1 cellular context compared by ENCODE assay signal in the genomic region with DNA sequence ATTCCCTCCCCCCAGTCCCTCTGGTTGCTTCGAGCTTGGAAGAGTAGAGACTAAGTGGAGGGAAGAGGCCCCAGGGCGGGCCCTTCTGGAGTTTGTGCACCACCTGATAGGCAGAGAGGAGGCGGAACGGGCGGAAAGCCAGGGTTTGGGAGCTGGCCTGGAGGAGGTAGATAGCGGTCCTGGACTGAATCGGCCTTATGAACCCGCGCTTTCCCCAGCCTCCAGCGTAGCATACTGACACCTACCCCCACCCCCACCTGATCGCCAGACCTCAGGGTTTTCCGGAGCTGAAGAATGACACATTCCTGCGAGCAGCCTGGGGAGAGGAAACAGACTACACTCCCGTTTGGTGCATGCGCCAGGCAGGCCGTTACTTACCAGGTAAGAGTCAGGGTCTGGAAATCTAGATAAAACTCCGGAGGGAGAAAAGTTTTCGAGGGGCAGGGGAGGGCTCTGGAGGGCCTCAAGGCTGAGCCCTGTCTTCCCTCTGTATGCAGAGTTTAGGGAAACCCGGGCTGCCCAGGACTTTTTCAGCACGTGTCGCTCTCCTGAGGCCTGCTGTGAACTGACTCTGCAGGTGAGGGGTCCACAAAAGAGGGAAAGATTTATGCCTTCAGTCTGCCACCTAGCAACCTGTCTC.
TF ChIP-seq lines count a peak whose summit lies in the region.

No MANE protein-coding gene starts in this region.

TF ChIP-seq in HepG2, 621 proteins besides CTCF, POLR2A, EP300 and RAD21 (continues in another document):
- TF ChIP-seq, protein P1, sequence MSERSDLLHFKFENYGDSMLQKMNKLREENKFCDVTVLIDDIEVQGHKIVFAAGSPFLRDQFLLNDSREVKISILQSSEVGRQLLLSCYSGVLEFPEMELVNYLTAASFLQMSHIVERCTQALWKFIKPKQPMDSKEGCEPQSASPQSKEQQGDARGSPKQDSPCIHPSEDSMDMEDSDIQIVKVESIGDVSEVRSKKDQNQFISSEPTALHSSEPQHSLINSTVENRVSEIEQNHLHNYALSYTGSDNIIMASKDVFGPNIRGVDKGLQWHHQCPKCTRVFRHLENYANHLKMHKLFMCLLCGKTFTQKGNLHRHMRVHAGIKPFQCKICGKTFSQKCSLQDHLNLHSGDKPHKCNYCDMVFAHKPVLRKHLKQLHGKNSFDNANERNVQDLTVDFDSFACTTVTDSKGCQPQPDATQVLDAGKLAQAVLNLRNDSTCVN (CRISPR knock-in tag; IDR thresholded peaks at IDR 0.05; ENCODE audit: borderline replicate concordance), result 0 out of 2 replicates have a peak, but pooled peaks have one; percentile 23
- TF ChIP-seq ZSCAN29 (CRISPR knock-in tag; conservative IDR thresholded peaks at IDR 0.05) (no peak), ZNF709 (CRISPR knock-in tag; IDR thresholded peaks at IDR 0.05) (no peak), CEBPG (CRISPR knock-in tag; IDR thresholded peaks at IDR 0.05) (no peak), MTA3 (CRISPR knock-in tag; IDR thresholded peaks at IDR 0.05) (no peak), ZNF703 (CRISPR knock-in tag; IDR thresholded peaks at IDR 0.05; ENCODE audit: borderline replicate concordance) (no peak), MED1 (CRISPR knock-in tag; IDR thresholded peaks at IDR 0.05) (no peak), ZNF256 (CRISPR knock-in tag; conservative IDR thresholded peaks at IDR 0.05) (no peak), SNRNP70 (IDR thresholded peaks at IDR 0.05; ENCODE audit: low read depth, low read length) (no peak), NR3C1 (CRISPR knock-in tag; IDR thresholded peaks at IDR 0.05) (no peak), KDM6A (CRISPR knock-in tag; IDR thresholded peaks at IDR 0.05; ENCODE audit: low read depth) (0 out of 2 replicates have a peak, but pooled peaks have one; percentile 13), ZNF737 (CRISPR knock-in tag; IDR thresholded peaks at IDR 0.05; ENCODE audit: borderline replicate concordance) (no peak), ZNF598 (CRISPR knock-in tag; IDR thresholded peaks at IDR 0.05; ENCODE audit: borderline replicate concordance) (no peak), NR2C2 (CRISPR knock-in tag; IDR thresholded peaks at IDR 0.05; ENCODE audit: borderline replicate concordance) (no peak), ZNF331 (CRISPR knock-in tag; IDR thresholded peaks at IDR 0.05) (0 out of 2 replicates have a peak, but pooled peaks have one; percentile 35), POLR2G (IDR thresholded peaks at IDR 0.05; ENCODE audit: low read depth, low read length) (peak; percentile 2; the same call in 1 of the 2 replicates), ZNF879 (CRISPR knock-in tag; IDR thresholded peaks at IDR 0.05) (no peak), SRF (IDR thresholded peaks at IDR 0.05; ENCODE audit: low read depth, low read length) (no peak), EED (CRISPR knock-in tag; IDR thresholded peaks at IDR 0.05) (no peak), ZNF572 (CRISPR knock-in tag; IDR thresholded peaks at IDR 0.05) (no peak), CENPT (CRISPR knock-in tag; IDR thresholded peaks at IDR 0.05; ENCODE audit: low read depth) (no peak), STAG1 (CRISPR knock-in tag; IDR thresholded peaks at IDR 0.05) (no peak), HDAC1 (CRISPR knock-in tag; IDR thresholded peaks at IDR 0.05) (0 out of 2 replicates have a peak, but pooled peaks have one; percentile 11), MTA1 (CRISPR knock-in tag; IDR thresholded peaks at IDR 0.05; ENCODE audit: borderline replicate concordance) (no peak), ZNF33A (CRISPR knock-in tag; IDR thresholded peaks at IDR 0.05; ENCODE audit: borderline replicate concordance) (no peak), RFX1 (IDR thresholded peaks at IDR 0.05) (no peak)
- TF ChIP-seq, protein P2, sequence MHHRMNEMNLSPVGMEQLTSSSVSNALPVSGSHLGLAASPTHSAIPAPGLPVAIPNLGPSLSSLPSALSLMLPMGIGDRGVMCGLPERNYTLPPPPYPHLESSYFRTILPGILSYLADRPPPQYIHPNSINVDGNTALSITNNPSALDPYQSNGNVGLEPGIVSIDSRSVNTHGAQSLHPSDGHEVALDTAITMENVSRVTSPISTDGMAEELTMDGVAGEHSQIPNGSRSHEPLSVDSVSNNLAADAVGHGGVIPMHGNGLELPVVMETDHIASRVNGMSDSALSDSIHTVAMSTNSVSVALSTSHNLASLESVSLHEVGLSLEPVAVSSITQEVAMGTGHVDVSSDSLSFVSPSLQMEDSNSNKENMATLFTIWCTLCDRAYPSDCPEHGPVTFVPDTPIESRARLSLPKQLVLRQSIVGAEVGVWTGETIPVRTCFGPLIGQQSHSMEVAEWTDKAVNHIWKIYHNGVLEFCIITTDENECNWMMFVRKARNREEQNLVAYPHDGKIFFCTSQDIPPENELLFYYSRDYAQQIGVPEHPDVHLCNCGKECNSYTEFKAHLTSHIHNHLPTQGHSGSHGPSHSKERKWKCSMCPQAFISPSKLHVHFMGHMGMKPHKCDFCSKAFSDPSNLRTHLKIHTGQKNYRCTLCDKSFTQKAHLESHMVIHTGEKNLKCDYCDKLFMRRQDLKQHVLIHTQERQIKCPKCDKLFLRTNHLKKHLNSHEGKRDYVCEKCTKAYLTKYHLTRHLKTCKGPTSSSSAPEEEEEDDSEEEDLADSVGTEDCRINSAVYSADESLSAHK (CRISPR knock-in tag; IDR thresholded peaks at IDR 0.05; ENCODE audit: borderline replicate concordance), result no peak
- TF ChIP-seq, protein P3, sequence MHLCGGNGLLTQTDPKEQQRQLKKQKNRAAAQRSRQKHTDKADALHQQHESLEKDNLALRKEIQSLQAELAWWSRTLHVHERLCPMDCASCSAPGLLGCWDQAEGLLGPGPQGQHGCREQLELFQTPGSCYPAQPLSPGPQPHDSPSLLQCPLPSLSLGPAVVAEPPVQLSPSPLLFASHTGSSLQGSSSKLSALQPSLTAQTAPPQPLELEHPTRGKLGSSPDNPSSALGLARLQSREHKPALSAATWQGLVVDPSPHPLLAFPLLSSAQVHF (CRISPR knock-in tag; IDR thresholded peaks at IDR 0.05), result no peak
- TF ChIP-seq, protein P4, sequence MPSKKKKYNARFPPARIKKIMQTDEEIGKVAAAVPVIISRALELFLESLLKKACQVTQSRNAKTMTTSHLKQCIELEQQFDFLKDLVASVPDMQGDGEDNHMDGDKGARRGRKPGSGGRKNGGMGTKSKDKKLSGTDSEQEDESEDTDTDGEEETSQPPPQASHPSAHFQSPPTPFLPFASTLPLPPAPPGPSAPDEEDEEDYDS (CRISPR knock-in tag; IDR thresholded peaks at IDR 0.05), result no peak
- TF ChIP-seq, protein P5, sequence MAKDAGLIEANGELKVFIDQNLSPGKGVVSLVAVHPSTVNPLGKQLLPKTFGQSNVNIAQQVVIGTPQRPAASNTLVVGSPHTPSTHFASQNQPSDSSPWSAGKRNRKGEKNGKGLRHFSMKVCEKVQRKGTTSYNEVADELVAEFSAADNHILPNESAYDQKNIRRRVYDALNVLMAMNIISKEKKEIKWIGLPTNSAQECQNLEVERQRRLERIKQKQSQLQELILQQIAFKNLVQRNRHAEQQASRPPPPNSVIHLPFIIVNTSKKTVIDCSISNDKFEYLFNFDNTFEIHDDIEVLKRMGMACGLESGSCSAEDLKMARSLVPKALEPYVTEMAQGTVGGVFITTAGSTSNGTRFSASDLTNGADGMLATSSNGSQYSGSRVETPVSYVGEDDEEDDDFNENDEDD (CRISPR knock-in tag; IDR thresholded peaks at IDR 0.05; ENCODE audit: borderline replicate concordance), result peak; percentile 33; the same call in 1 of the 2 replicates
- TF ChIP-seq, protein P6, sequence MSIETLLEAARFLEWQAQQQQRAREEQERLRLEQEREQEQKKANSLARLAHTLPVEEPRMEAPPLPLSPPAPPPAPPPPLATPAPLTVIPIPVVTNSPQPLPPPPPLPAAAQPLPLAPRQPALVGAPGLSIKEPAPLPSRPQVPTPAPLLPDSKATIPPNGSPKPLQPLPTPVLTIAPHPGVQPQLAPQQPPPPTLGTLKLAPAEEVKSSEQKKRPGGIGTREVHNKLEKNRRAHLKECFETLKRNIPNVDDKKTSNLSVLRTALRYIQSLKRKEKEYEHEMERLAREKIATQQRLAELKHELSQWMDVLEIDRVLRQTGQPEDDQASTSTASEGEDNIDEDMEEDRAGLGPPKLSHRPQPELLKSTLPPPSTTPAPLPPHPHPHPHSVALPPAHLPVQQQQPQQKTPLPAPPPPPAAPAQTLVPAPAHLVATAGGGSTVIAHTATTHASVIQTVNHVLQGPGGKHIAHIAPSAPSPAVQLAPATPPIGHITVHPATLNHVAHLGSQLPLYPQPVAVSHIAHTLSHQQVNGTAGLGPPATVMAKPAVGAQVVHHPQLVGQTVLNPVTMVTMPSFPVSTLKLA (IDR thresholded peaks at IDR 0.05), result no peak
- TF ChIP-seq, protein P7, sequence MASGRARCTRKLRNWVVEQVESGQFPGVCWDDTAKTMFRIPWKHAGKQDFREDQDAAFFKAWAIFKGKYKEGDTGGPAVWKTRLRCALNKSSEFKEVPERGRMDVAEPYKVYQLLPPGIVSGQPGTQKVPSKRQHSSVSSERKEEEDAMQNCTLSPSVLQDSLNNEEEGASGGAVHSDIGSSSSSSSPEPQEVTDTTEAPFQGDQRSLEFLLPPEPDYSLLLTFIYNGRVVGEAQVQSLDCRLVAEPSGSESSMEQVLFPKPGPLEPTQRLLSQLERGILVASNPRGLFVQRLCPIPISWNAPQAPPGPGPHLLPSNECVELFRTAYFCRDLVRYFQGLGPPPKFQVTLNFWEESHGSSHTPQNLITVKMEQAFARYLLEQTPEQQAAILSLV (CRISPR knock-in tag; IDR thresholded peaks at IDR 0.05; ENCODE audit: borderline replicate concordance), result no peak
- TF ChIP-seq, protein P8, sequence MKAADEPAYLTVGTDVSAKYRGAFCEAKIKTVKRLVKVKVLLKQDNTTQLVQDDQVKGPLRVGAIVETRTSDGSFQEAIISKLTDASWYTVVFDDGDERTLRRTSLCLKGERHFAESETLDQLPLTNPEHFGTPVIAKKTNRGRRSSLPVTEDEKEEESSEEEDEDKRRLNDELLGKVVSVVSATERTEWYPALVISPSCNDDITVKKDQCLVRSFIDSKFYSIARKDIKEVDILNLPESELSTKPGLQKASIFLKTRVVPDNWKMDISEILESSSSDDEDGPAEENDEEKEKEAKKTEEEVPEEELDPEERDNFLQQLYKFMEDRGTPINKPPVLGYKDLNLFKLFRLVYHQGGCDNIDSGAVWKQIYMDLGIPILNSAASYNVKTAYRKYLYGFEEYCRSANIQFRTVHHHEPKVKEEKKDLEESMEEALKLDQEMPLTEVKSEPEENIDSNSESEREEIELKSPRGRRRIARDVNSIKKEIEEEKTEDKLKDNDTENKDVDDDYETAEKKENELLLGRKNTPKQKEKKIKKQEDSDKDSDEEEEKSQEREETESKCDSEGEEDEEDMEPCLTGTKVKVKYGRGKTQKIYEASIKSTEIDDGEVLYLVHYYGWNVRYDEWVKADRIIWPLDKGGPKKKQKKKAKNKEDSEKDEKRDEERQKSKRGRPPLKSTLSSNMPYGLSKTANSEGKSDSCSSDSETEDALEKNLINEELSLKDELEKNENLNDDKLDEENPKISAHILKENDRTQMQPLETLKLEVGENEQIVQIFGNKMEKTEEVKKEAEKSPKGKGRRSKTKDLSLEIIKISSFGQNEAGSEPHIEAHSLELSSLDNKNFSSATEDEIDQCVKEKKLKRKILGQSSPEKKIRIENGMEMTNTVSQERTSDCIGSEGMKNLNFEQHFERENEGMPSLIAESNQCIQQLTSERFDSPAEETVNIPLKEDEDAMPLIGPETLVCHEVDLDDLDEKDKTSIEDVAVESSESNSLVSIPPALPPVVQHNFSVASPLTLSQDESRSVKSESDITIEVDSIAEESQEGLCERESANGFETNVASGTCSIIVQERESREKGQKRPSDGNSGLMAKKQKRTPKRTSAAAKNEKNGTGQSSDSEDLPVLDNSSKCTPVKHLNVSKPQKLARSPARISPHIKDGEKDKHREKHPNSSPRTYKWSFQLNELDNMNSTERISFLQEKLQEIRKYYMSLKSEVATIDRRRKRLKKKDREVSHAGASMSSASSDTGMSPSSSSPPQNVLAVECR (CRISPR knock-in tag; IDR thresholded peaks at IDR 0.05; ENCODE audit: borderline replicate concordance), result no peak
- TF ChIP-seq, protein P9, sequence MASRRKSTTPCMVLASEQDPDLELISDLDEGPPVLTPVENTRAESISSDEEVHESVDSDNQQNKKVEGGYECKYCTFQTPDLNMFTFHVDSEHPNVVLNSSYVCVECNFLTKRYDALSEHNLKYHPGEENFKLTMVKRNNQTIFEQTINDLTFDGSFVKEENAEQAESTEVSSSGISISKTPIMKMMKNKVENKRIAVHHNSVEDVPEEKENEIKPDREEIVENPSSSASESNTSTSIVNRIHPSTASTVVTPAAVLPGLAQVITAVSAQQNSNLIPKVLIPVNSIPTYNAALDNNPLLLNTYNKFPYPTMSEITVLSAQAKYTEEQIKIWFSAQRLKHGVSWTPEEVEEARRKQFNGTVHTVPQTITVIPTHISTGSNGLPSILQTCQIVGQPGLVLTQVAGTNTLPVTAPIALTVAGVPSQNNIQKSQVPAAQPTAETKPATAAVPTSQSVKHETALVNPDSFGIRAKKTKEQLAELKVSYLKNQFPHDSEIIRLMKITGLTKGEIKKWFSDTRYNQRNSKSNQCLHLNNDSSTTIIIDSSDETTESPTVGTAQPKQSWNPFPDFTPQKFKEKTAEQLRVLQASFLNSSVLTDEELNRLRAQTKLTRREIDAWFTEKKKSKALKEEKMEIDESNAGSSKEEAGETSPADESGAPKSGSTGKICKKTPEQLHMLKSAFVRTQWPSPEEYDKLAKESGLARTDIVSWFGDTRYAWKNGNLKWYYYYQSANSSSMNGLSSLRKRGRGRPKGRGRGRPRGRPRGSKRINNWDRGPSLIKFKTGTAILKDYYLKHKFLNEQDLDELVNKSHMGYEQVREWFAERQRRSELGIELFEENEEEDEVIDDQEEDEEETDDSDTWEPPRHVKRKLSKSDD (CRISPR knock-in tag; IDR thresholded peaks at IDR 0.05; ENCODE audit: low read depth), result no peak
- TF ChIP-seq, protein P10, sequence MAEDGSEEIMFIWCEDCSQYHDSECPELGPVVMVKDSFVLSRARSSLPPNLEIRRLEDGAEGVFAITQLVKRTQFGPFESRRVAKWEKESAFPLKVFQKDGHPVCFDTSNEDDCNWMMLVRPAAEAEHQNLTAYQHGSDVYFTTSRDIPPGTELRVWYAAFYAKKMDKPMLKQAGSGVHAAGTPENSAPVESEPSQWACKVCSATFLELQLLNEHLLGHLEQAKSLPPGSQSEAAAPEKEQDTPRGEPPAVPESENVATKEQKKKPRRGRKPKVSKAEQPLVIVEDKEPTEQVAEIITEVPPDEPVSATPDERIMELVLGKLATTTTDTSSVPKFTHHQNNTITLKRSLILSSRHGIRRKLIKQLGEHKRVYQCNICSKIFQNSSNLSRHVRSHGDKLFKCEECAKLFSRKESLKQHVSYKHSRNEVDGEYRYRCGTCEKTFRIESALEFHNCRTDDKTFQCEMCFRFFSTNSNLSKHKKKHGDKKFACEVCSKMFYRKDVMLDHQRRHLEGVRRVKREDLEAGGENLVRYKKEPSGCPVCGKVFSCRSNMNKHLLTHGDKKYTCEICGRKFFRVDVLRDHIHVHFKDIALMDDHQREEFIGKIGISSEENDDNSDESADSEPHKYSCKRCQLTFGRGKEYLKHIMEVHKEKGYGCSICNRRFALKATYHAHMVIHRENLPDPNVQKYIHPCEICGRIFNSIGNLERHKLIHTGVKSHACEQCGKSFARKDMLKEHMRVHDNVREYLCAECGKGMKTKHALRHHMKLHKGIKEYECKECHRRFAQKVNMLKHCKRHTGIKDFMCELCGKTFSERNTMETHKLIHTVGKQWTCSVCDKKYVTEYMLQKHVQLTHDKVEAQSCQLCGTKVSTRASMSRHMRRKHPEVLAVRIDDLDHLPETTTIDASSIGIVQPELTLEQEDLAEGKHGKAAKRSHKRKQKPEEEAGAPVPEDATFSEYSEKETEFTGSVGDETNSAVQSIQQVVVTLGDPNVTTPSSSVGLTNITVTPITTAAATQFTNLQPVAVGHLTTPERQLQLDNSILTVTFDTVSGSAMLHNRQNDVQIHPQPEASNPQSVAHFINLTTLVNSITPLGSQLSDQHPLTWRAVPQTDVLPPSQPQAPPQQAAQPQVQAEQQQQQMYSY (CRISPR knock-in tag; IDR thresholded peaks at IDR 0.05), result 0 out of 2 replicates have a peak, but pooled peaks have one; percentile 19
